Comparison of ENCODE assay signal across 20 cellular contexts in genomic region chr2:241256168-241256545, GRCh38. TPM values are rescaled to one million over a fixed set of nuclear protein-coding genes. Genes with fewer than 3 reads are reported as not detected.
A peak's percentile ranks its signal among the peaks of the same experiment; 100 is the strongest.
DNase-seq lines count a peak whose midpoint lies in the region; ATAC-seq, FAIRE-seq and TF ChIP-seq lines count a peak whose summit lies in the region.
"Had no signal": no experiment of that assay in that cellular context is flagged by ENCODE, and none has a peak within 500 bp of the region (broad histone marks: within the 10 kb centered on the region; RNA-seq: fewer than 3 reads in every experiment).

No MANE protein-coding gene starts in this region.

- no peaks in the 10 kb centered on the region for H3K9me3 ChIP-seq in adrenal gland (replicated peaks in 1 of 3)
- H3K9me3 ChIP-seq: SJCRH30 had no signal

- no peak overlapping the region for H3K27ac Mint-ChIP-seq in activated CD4-positive, alpha-beta T cell treated with anti-CD3 and anti-CD28 coated beads for 36 hours
- H3K27ac Mint-ChIP-seq: B cell; CD4-positive, CD25-positive, alpha-beta regulatory T cell had no signal

- TF ChIP-seq POLR2A in adrenal gland (IDR thresholded peaks at IDR 0.05) = no peak

- peaks cover 0 to 99% of the 10 kb centered on the region in 2 donors for H3K36me3 ChIP-seq in adrenal gland (replicated peaks in 1 of 2)

- intact Hi-C loops in adrenal gland (cut with DNase I) = no loop called here
- intact Hi-C loops in activated CD4-positive, alpha-beta T cell treated with anti-CD3 and anti-CD28 coated beads for 36 hours (cut with DNase I, micrococcal nuclease) = no loop called here

- peaks cover 6 to 14% of the 10 kb centered on the region in 2 donors for H3K4me1 ChIP-seq in adrenal gland (replicated peaks in 1 of 2)
- H3K4me1 ChIP-seq: SJCRH30 had no signal

- H3K27me3 Mint-ChIP-seq in activated CD4-positive, alpha-beta T cell treated with anti-CD3 and anti-CD28 coated beads for 36 hours = no peaks in the 10 kb centered on the region
- H3K27me3 Mint-ChIP-seq: B cell; CD4-positive, CD25-positive, alpha-beta regulatory T cell had no signal

- H3K36me3 Mint-ChIP-seq in activated CD4-positive, alpha-beta T cell treated with anti-CD3 and anti-CD28 coated beads for 36 hours (ENCODE audit: low read depth) = peaks cover 65% of the 10 kb centered on the region

- no peak overlapping the region for H3K4me3 ChIP-seq in adrenal gland
- H3K4me3 ChIP-seq: K562, SJCRH30 had no signal

- POLR2A ChIA-PET in activated CD4-positive, alpha-beta T cell treated with anti-CD3 and anti-CD28 coated beads for 36 hours (lab: Charles Lee) = no interaction called here

- TF ChIP-seq CTCF in D721Med (IDR thresholded peaks at IDR 0.05; ENCODE audit: insufficient read depth, missing control alignments) (no peak), adrenal gland (IDR thresholded peaks at IDR 0.05) (no peak)

- no peaks in the 10 kb centered on the region for H3K9me3 Mint-ChIP-seq in activated CD4-positive, alpha-beta T cell treated with anti-CD3 and anti-CD28 coated beads for 36 hours (ENCODE audit: low read depth)
- H3K9me3 Mint-ChIP-seq: CD4-positive, CD25-positive, alpha-beta regulatory T cell had no signal

- WGBS in adrenal gland, 4 donors = 63 to 72% (median 69%) methylated on average over 11 of the region's 11 CpGs

- peak; percentile 10 for DNase-seq in D721Med (ENCODE audit: insufficient read length, low spot score)
- no peak for DNase-seq in adrenal gland
- peak; percentile 44 for DNase-seq in left lobe of liver (ENCODE audit: low spot score)
- DNase-seq in substantia nigra (lab: John Stamatoyannopoulos, UW) = no peak
- no peak for DNase-seq in hepatic stellate cell (ENCODE audit: low spot score)
- DNase-seq in activated CD4-positive, alpha-beta T cell treated with anti-CD3 and anti-CD28 coated beads for 36 hours = no peak
- DNase-seq in 8988T = no peak
- DNase-seq: CD4-positive, CD25-positive, alpha-beta regulatory T cell; DND-41; NCI-H1436; NCI-H2029 treated with DMSO at 0.1 percent for 48 hours; NCI-H2171 treated with DMSO at 0.1 percent for 48 hours; NCI-H446 treated with DMSO at 0.1 percent for 48 hours; OCI-M1; SJCRH30 had no signal

- no peak for FAIRE-seq in D721Med (lab: Jason Lieb, UNC)
- FAIRE-seq: G401.6, GM12891, K562 had no signal

- H3K4me1 Mint-ChIP-seq in activated CD4-positive, alpha-beta T cell treated with anti-CD3 and anti-CD28 coated beads for 36 hours = peaks cover 4% of the 10 kb centered on the region
- H3K4me1 Mint-ChIP-seq: B cell had no signal

- CTCF ChIA-PET in activated CD4-positive, alpha-beta T cell treated with anti-CD3 and anti-CD28 coated beads for 36 hours (lab: Charles Lee) = no interaction called here

- peak overlapping the region; percentile 3 to 71 (median 54) for H3K27ac ChIP-seq in adrenal gland
- peak overlapping the region; percentile 60 for H3K27ac ChIP-seq in substantia nigra (ENCODE audit: low read depth, low read length, poor library complexity, severe bottlenecking)
- H3K27ac ChIP-seq: RWPE1, SJCRH30 had no signal

- H3K27me3 ChIP-seq in adrenal gland = no peaks in the 10 kb centered on the region
- H3K27me3 ChIP-seq: SJCRH30 had no signal

- no peak for ATAC-seq in left lobe of liver
- ATAC-seq in activated CD4-positive, alpha-beta T cell treated with anti-CD3 and anti-CD28 coated beads for 36 hours = no peak
- ATAC-seq: K562 had no signal

- H3K4me3 Mint-ChIP-seq in activated CD4-positive, alpha-beta T cell treated with anti-CD3 and anti-CD28 coated beads for 36 hours = no peak overlapping the region
- H3K4me3 Mint-ChIP-seq: B cell; CD4-positive, CD25-positive, alpha-beta regulatory T cell had no signal

RNA-seq across cellular contexts. Expression of gene HDLBP, which starts 59.3 kb away (rescaled TPM):
- total RNA-seq in adrenal gland = 100 to 1,000 TPM; 357 to 648 (median 498) TPM
- 100 to 1,000 TPM; 295 to 880 (median 378) TPM for polyA plus RNA-seq in adrenal gland
- 490 TPM for total RNA-seq in left lobe of liver
- total RNA-seq in activated CD4-positive, alpha-beta T cell treated with anti-CD3 and anti-CD28 coated beads for 36 hours = 100 to 1,000 TPM; 259 to 348 TPM

RNA-seq across cellular contexts. Expression of gene SEPTIN2, which starts 59.6 kb away (rescaled TPM):
- total RNA-seq in adrenal gland = 100 to 1,000 TPM; 192 to 352 (median 251) TPM
- polyA plus RNA-seq in adrenal gland = 100 to 1,000 TPM; 108 to 368 (median 145) TPM
- total RNA-seq in left lobe of liver = 74.5 TPM
- 100 to 1,000 TPM; 161 to 173 TPM for total RNA-seq in activated CD4-positive, alpha-beta T cell treated with anti-CD3 and anti-CD28 coated beads for 36 hours

Comparison
In these comparisons a context has a peak if more than half of its experiments do, and no peak if none do; other contexts are left out.
1. DNase-seq: peak in D721Med (single experiment) and left lobe of liver (single experiment); none in adrenal gland (0 of 7), substantia nigra (0 of 49), hepatic stellate cell (single experiment), activated CD4-positive, alpha-beta T cell treated with anti-CD3 and anti-CD28 coated beads for 36 hours (single experiment) and 8988T (single experiment).